26 cellular contexts compared by ENCODE assay signal in the genomic region with DNA sequence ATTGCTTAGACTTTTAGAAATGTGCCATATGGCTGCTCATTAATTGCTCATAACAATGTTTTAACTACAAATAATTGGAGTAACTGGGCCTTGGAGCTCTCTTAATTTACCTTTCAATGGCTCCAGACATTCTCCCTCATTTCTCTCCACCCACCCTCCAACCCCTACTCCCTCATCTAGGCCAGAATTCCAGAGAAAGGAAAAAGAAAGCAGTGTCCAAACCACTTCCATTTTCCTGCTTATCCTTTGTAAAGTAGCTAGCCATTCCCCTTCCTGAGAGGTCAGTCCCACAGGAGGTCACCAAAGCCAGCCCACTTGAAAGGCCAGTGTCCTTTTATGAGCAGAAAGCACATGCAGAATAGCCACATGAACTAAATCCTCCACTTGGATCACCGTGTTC.
"Had no signal": no experiment of that assay in that cellular context is flagged by ENCODE, and none has a peak within 500 bp of the region (broad histone marks: within the 10 kb centered on the region; RNA-seq: fewer than 3 reads in every experiment).

No MANE protein-coding gene starts in this region.

- H3K36me3 ChIP-seq: adrenal gland, breast epithelium, SJCRH30 had no signal

- H3K36me3 Mint-ChIP-seq: activated naive CD4-positive, alpha-beta T cell treated with anti-CD3 and anti-CD28 coated beads, Interleukin-2, amount 50 U/mL, for 72 hours had no signal

- H3K9me3 Mint-ChIP-seq: activated CD4-positive, alpha-beta T cell treated with anti-CD3 and anti-CD28 coated beads, Interleukin-2, amount 10 ng/mL, durations not matched to agents 7 days and 5 days; activated naive CD4-positive, alpha-beta T cell treated with anti-CD3 and anti-CD28 coated beads for 36 hours; activated T-helper 1 cell treated with anti-CD3 and anti-CD28 coated beads, Interleukin-12 subunit alpha, Interleukin-12 subunit beta, Interleukin-2, Interleukin-4 antibody, amounts not matched to agents 30 ng/mL and 10 ng/mL and 1 ng/mL, durations not matched to agents 14 hours and 24 hours and 36 hours had no signal

- H3K27ac Mint-ChIP-seq: activated CD4-positive, alpha-beta T cell treated with anti-CD3 and anti-CD28 coated beads for 36 hours; activated CD4-positive, alpha-beta T cell treated with anti-CD3 and anti-CD28 coated beads, Interleukin-2, amount 10 ng/mL, durations not matched to agents 7 days and 5 days; activated CD8-positive, alpha-beta T cell treated with anti-CD3 and anti-CD28 coated beads, Interleukin-2, amount 10 ng/mL, durations not matched to agents 7 days and 5 days; activated naive CD4-positive, alpha-beta T cell treated with anti-CD3 and anti-CD28 coated beads for 36 hours; activated naive CD4-positive, alpha-beta T cell treated with anti-CD3 and anti-CD28 coated beads, Interleukin-2, amount 50 U/mL, for 72 hours; activated T-cell treated with anti-CD3 and anti-CD28 coated beads, Interleukin-2, amount 50 U/mL, for 24 hours; activated T-helper 1 cell treated with anti-CD3 and anti-CD28 coated beads, Interleukin-12 subunit alpha, Interleukin-12 subunit beta, Interleukin-2, Interleukin-4 antibody, amounts not matched to agents 30 ng/mL and 10 ng/mL and 1 ng/mL, durations not matched to agents 14 hours and 24 hours and 36 hours had no signal

- H3K4me3 ChIP-seq: adrenal gland, body of pancreas, breast epithelium, SJCRH30, SK-N-MC had no signal

- H3K4me3 Mint-ChIP-seq: activated CD4-positive, alpha-beta T cell treated with anti-CD3 and anti-CD28 coated beads for 36 hours; activated CD4-positive, alpha-beta T cell treated with anti-CD3 and anti-CD28 coated beads, Interleukin-2, amount 10 ng/mL, durations not matched to agents 7 days and 5 days; activated CD8-positive, alpha-beta T cell treated with anti-CD3 and anti-CD28 coated beads, Interleukin-2, amount 10 ng/mL, durations not matched to agents 7 days and 5 days; activated naive CD4-positive, alpha-beta T cell treated with anti-CD3 and anti-CD28 coated beads for 36 hours; activated T-cell treated with anti-CD3 and anti-CD28 coated beads, Interleukin-2, amount 50 U/mL, for 24 hours; activated T-helper 1 cell treated with anti-CD3 and anti-CD28 coated beads, Interleukin-12 subunit alpha, Interleukin-12 subunit beta, Interleukin-2, Interleukin-4 antibody, amounts not matched to agents 30 ng/mL and 10 ng/mL and 1 ng/mL, durations not matched to agents 14 hours and 24 hours and 36 hours had no signal

- FAIRE-seq: astrocyte, TTC549 had no signal

- H3K27me3 Mint-ChIP-seq: activated CD4-positive, alpha-beta T cell treated with anti-CD3 and anti-CD28 coated beads for 36 hours; activated CD4-positive, alpha-beta T cell treated with anti-CD3 and anti-CD28 coated beads, Interleukin-2, amount 10 ng/mL, durations not matched to agents 7 days and 5 days; activated T-cell treated with anti-CD3 and anti-CD28 coated beads, Interleukin-2, amount 50 U/mL, for 24 hours had no signal

- ATAC-seq: activated CD4-positive, alpha-beta T cell treated with anti-CD3 and anti-CD28 coated beads for 36 hours; activated CD4-positive, CD25-positive, alpha-beta regulatory T cell treated with anti-CD3 and anti-CD28 coated beads, Interleukin-2, amount 50 U/mL, for 24 hours; activated CD8-positive, alpha-beta T cell treated with anti-CD3 and anti-CD28 coated beads, Interleukin-2, amount 10 ng/mL, durations not matched to agents 7 days and 5 days; activated naive CD4-positive, alpha-beta T cell treated with anti-CD3 and anti-CD28 coated beads, Interleukin-2, amount 50 U/mL, for 72 hours; body of pancreas; Panc1 had no signal

- H3K4me1 Mint-ChIP-seq: activated CD4-positive, alpha-beta T cell treated with anti-CD3 and anti-CD28 coated beads for 36 hours; activated CD4-positive, alpha-beta T cell treated with anti-CD3 and anti-CD28 coated beads, Interleukin-2, amount 10 ng/mL, durations not matched to agents 7 days and 5 days had no signal

- H3K9me3 ChIP-seq: adrenal gland, body of pancreas, breast epithelium, SJCRH30 had no signal

- DNase-seq: activated CD4-positive, alpha-beta T cell treated with anti-CD3 and anti-CD28 coated beads for 36 hours; activated CD4-positive, alpha-beta T cell treated with anti-CD3 and anti-CD28 coated beads, Interleukin-2, amount 10 ng/mL, durations not matched to agents 7 days and 5 days; activated CD4-positive, alpha-beta T cell treated with anti-CD3 and anti-CD28 coated beads, Interleukin-2, amount 50 U/mL, for 48 hours; activated CD8-positive, alpha-beta T cell treated with anti-CD3 and anti-CD28 coated beads, Interleukin-2, amount 10 ng/mL, durations not matched to agents 7 days and 5 days; activated gamma-delta T cell treated with Interleukin-2 at 50 U/mL for 16 hours; activated naive CD4-positive, alpha-beta T cell treated with anti-CD3 and anti-CD28 coated beads for 36 hours; activated T-cell treated with anti-CD3 and anti-CD28 coated beads, Interleukin-2, amount 50 U/mL, for 24 hours; adrenal gland; body of pancreas; Karpas-422; NCI-H1105; NCI-H1417 treated with DMSO at 0.1 percent for 48 hours; NCI-H2029; NCI-H345; NCI-H526 treated with DMSO at 0.1 percent for 48 hours; SHP77; SJCRH30; T1000 had no signal

- H3K27ac ChIP-seq: adrenal gland, body of pancreas, breast epithelium, SJCRH30, SK-N-MC had no signal

- H3K4me1 ChIP-seq: adrenal gland, body of pancreas, breast epithelium, SJCRH30 had no signal

- H3K27me3 ChIP-seq: adrenal gland, body of pancreas, breast epithelium, SJCRH30 had no signal
